Comparison of ENCODE assay signal across 8 cellular contexts in genomic region chr7:107891619-107892366, GRCh38. TPM values are rescaled to one million over a fixed set of nuclear protein-coding genes. Genes with fewer than 3 reads are reported as not detected.
DNase-seq lines count a peak whose midpoint lies in the region; ATAC-seq and TF ChIP-seq lines count a peak whose summit lies in the region.

No MANE protein-coding gene starts in this region.

- TF ChIP-seq CTCF in A673 (conservative IDR thresholded peaks at IDR 0.05; ENCODE audit: low read depth, low read length) (no peak), GM13976 (IDR thresholded peaks at IDR 0.05; ENCODE audit: borderline replicate concordance, control extremely low read depth, extremely low read depth, insufficient read depth, missing control alignments) (no peak)

- H2BK5ac ChIP-seq in trophoblast cell (ENCODE audit: low read depth, low read length, poor library complexity): no peak overlapping the region

- H3K18ac ChIP-seq in trophoblast cell (ENCODE audit: low read length): peak overlapping the region; percentile 92

- no peak overlapping the region for H3K4ac ChIP-seq in trophoblast cell (ENCODE audit: low read depth, low read length)

- H3K4me1 ChIP-seq in A673 (ENCODE audit: insufficient read depth, low read length, poor library complexity, severe bottlenecking) (peaks cover 11% of the 10 kb centered on the region), esophagus (ENCODE audit: control insufficient read depth in 2 of 2, insufficient read depth in 2 of 2, low read length in 1 of 2) (no peaks in the 10 kb centered on the region), trophoblast cell (ENCODE audit: control insufficient read depth in 1 of 2, insufficient read depth in 2 of 2, low read length in 2 of 2) (peaks cover 0 to 8% of the 10 kb centered on the region in 2 experiments)

- DNase-seq in A673 (ENCODE audit: low spot score) (no peak), GM13976 (ENCODE audit: low spot score) (peak; percentile 36), T-cell (peak in 7 of 34 experiments; percentile 8 to 19 (median 10)), trophoblast cell (peak in 1 of 2 donors; percentile 17), sciatic nerve (ENCODE audit: low spot score) (no peak), COLO829 (ENCODE audit: low spot score) (no peak)

- H4K8ac ChIP-seq in trophoblast cell (ENCODE audit: low read depth, low read length): peak overlapping the region; percentile 72

- intact Hi-C loops in A673 (cut with micrococcal nuclease; ENCODE audit: unreplicated experiment) (no loop called here), sciatic nerve (cut with DNase I) (no loop called here)

- H2BK120ac ChIP-seq in trophoblast cell (ENCODE audit: insufficient read depth, low read length, poor library complexity): no peak overlapping the region

- H3K4me3 ChIP-seq in A673 (ENCODE audit: low read depth, low read length, poor library complexity, severe bottlenecking) (peak overlapping the region; percentile 88), esophagus (ENCODE audit: low read depth in 1 of 2, low read length in 2 of 2) (peak overlapping the region; percentile 76 to 78), trophoblast cell (ENCODE audit: low read depth, low read length) (peak overlapping the region; percentile 91)

- peak overlapping the region; percentile 92 for H3K9ac ChIP-seq in trophoblast cell (ENCODE audit: low read length)

- H3K4me1 Mint-ChIP-seq in T-cell: peaks cover 55 to 59% (median 56%) of the 10 kb centered on the region in 3 donors

- H3K9me3 ChIP-seq in A673 (ENCODE audit: low read depth, low read length, poor library complexity, severe bottlenecking): no peaks in the 10 kb centered on the region
- no peaks in the 10 kb centered on the region for H3K9me3 ChIP-seq in esophagus (ENCODE audit: control insufficient read depth in 2 of 2, insufficient read depth in 1 of 2, low read depth in 1 of 2, low read length in 1 of 2)
- H3K9me3 ChIP-seq in trophoblast cell (ENCODE audit: insufficient read depth, low read depth, low read length): no peaks in the 10 kb centered on the region

- peak; percentile 13 for ATAC-seq in HG03039 (IDR thresholded peaks at IDR 0.05; ENCODE audit: unreplicated experiment)
- ATAC-seq in T-cell (replicated peaks in 1 of 4): peak in 1 of 4 experiments; percentile 21
- ATAC-seq in sciatic nerve: no peak

- peaks cover 5% of the 10 kb centered on the region for H3K79me1 ChIP-seq in trophoblast cell (ENCODE audit: low read length)

- in situ Hi-C loops in GM13976 (cut with MboI; ENCODE audit: low sequenced_read_pairs, unreplicated experiment): no loop called here

- no peaks in the 10 kb centered on the region for H3K27me3 Mint-ChIP-seq in T-cell

- H3K79me2 ChIP-seq in trophoblast cell (ENCODE audit: control insufficient read depth, insufficient read depth, low read length, poor library complexity): peaks cover 4% of the 10 kb centered on the region

- no peaks in the 10 kb centered on the region for H3K9me3 Mint-ChIP-seq in T-cell

- H2AK5ac ChIP-seq in trophoblast cell (ENCODE audit: low read length): no peak overlapping the region

- WGBS in esophagus, 2 donors: 24 to 25% methylated on average over 10 of the region's 10 CpGs
- WGBS in trophoblast cell (ENCODE audit: extremely low coverage, insufficient coverage, insufficient read length): no CpG with 5 or more reads among the region's 10 CpGs

- H3K36me3 ChIP-seq in A673 (ENCODE audit: insufficient read depth, low read length, poor library complexity, severe bottlenecking): peaks cover 17% of the 10 kb centered on the region
- no peaks in the 10 kb centered on the region for H3K36me3 ChIP-seq in esophagus (ENCODE audit: control insufficient read depth in 2 of 2, insufficient read depth in 2 of 2, low read length in 1 of 2)
- H3K36me3 ChIP-seq in trophoblast cell (ENCODE audit: control insufficient read depth in 1 of 2, insufficient read depth in 2 of 2, low read length in 2 of 2): peaks cover 0 to 8% of the 10 kb centered on the region in 2 experiments

- BruUV-seq in A673 (replicated peaks; lab: Mats Ljungman, UMichigan): no TSS peak

- CTCF ChIA-PET in A673 (lab: Charles Lee) (no interaction called here), T-cell (lab: Charles Lee) (interaction anchor here (1.3 to 4.7 kb wide), 5 partner anchors 13 to 148 kb away, joined by 4 to 30 read pairs (median 18); partner anchors contain the start of gene CBLL1 (in 1 of the 2))

- H4K12ac ChIP-seq in trophoblast cell (ENCODE audit: low read depth, low read length): no peak overlapping the region

- H2AFZ ChIP-seq in trophoblast cell (ENCODE audit: insufficient read depth, low read length, poor library complexity): peak overlapping the region; percentile 41

- POLR2A ChIA-PET in A673 (lab: Charles Lee; ENCODE audit: low non-redundant PET): interaction anchor here (0.7 kb wide), 1 partner anchor 678 kb away, joined by 3 read pairs; the partner anchor contains the start of gene DNAJB9
- POLR2A ChIA-PET in T-cell (lab: Charles Lee): interaction anchor here (0.6 to 2.2 kb wide), 5 partner anchors 12 to 723 kb away, joined by 3 to 13 read pairs (median 5); partner anchors contain the start of genes CBLL1 (in 1 of the 2) and HBP1 (in 1 of the 2)

- H3K36me3 Mint-ChIP-seq in T-cell: peaks cover 27% of the 10 kb centered on the region

- H3K4me2 ChIP-seq in trophoblast cell (ENCODE audit: low read length): peak overlapping the region; percentile 64

- H4K91ac ChIP-seq in trophoblast cell (ENCODE audit: low read depth, low read length): peak overlapping the region; percentile 88

- H3K27ac ChIP-seq in A673 (ENCODE audit: low read depth, low read length, poor library complexity, severe bottlenecking) (peak overlapping the region; percentile 91), esophagus (ENCODE audit: low read depth in 2 of 2, low read length in 1 of 2) (peak overlapping the region; percentile 93 to 96), trophoblast cell (ENCODE audit: low read depth, low read length) (peak overlapping the region; percentile 77)

- peak overlapping the region; percentile 96 to 98 (median 98) for H3K4me3 Mint-ChIP-seq in T-cell

- H3K27me3 ChIP-seq in A673 (replicated peaks; ENCODE audit: insufficient read depth, low read depth, low read length, poor library complexity) (no peaks in the 10 kb centered on the region), esophagus (ENCODE audit: control insufficient read depth in 1 of 2, insufficient read depth in 2 of 2, low read length in 2 of 2) (no peaks in the 10 kb centered on the region), trophoblast cell (ENCODE audit: insufficient read depth, low read length) (no peaks in the 10 kb centered on the region)

- H3K27ac Mint-ChIP-seq in T-cell: peak overlapping the region; percentile 83 to 89

- no peak overlapping the region for H2BK12ac ChIP-seq in trophoblast cell (ENCODE audit: low read length)

- H3K23ac ChIP-seq in trophoblast cell (ENCODE audit: low read length): no peak overlapping the region

- peak overlapping the region; percentile 71 for H3K14ac ChIP-seq in trophoblast cell (ENCODE audit: low read length)

RNA-seq across cellular contexts. Expression of gene DLD, which starts 0.8 kb away (rescaled TPM):
- total RNA-seq in A673 (2021) (121 and 124 TPM in 2 replicates), T-cell (10 to 100 TPM; 32.3 to 63.6 (median 41.9) TPM), sciatic nerve (60.9 TPM)
- polyA plus RNA-seq in esophagus: 10 to 100 TPM in 1 of 2 donors, 1 to 10 TPM in 1; 9.3 to 74.6 TPM
- 93.2 and 100 TPM in 2 replicates for polyA plus RNA-seq in trophoblast cell (2013)
